1 cellular context compared by ENCODE assay signal in genomic region chrX:151871244-151871643, GRCh38.
TF ChIP-seq lines count a peak whose summit lies in the region.

No MANE protein-coding gene starts in this region.

TF ChIP-seq in HepG2, 621 proteins besides CTCF, POLR2A, EP300 and RAD21 (continued from another document):
- TF ChIP-seq ZSCAN31 (CRISPR knock-in tag; IDR thresholded peaks at IDR 0.05; ENCODE audit: low read depth): no peak
- no peak for TF ChIP-seq ZNF841 (CRISPR knock-in tag; IDR thresholded peaks at IDR 0.05; ENCODE audit: borderline replicate concordance)
- TF ChIP-seq ZNF142 (CRISPR knock-in tag; IDR thresholded peaks at IDR 0.05): no peak
- TF ChIP-seq ARID5B (CRISPR knock-in tag; IDR thresholded peaks at IDR 0.05): no peak
- no peak for TF ChIP-seq MEIS2 (CRISPR knock-in tag; IDR thresholded peaks at IDR 0.05)
- no peak for TF ChIP-seq FOXA1 (IDR thresholded peaks at IDR 0.05)
- no peak for TF ChIP-seq FOXA1 (CRISPR knock-in tag; IDR thresholded peaks at IDR 0.05)
- no peak for TF ChIP-seq NR2F1 (CRISPR knock-in tag; IDR thresholded peaks at IDR 0.05)
- no peak for TF ChIP-seq TOE1 (CRISPR knock-in tag; IDR thresholded peaks at IDR 0.05)
- no peak for TF ChIP-seq HDAC6 (IDR thresholded peaks at IDR 0.05; ENCODE audit: low read depth, low read length)
